Comparison of ENCODE assay signal across 24 cellular contexts in the genomic region with DNA sequence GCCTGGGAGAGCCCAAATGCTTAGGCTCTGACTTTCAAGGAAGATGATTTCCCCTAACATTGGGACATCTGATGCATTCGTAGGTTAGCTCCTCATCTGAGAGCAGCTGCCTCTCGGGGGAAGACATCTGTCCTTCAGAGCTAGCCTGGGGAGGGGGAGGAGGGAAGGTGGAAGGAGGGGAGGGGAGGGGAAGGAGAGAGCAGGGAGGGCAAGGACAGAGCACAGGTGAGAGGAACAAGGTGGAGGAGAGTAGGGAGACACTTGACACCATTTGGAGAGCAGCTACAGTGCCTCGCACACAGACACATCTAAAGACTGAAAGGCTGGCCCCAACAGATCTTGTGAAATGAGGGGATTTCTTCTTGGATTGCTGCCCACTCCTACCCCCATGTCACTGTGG.
"Had no signal": no experiment of that assay in that cellular context is flagged by ENCODE, and none has a peak within 500 bp of the region (broad histone marks: within the 10 kb centered on the region; RNA-seq: fewer than 3 reads in every experiment).

No MANE protein-coding gene starts in this region.

- H3K4me1 ChIP-seq: colonic mucosa, esophagus muscularis mucosa, heart right ventricle, psoas muscle, sigmoid colon, testis, tibial artery had no signal

- H3K9me3 ChIP-seq: colonic mucosa, esophagus muscularis mucosa, heart right ventricle, ovary, psoas muscle, sigmoid colon, testis, tibial artery had no signal

- DNase-seq: colonic mucosa; effector CD8-positive, alpha-beta T cell; foreskin melanocyte; glutamatergic neuron; heart right ventricle; hippocampal formation; kidney; occipital lobe; ovary; psoas muscle; sigmoid colon; stimulated activated CD4-positive, alpha-beta T cell treated with anti-CD3 and anti-CD28 coated beads, Interleukin-4, amount 100 ng/mL, for 4 hours; stimulated activated naive CD8-positive, alpha-beta T cell treated with anti-CD3 and anti-CD28 coated beads, Interleukin-15, Interleukin-2, amounts not matched to agents 100 U/mL and 50 U/mL, for 24 hours; substantia nigra; testis; tibial artery had no signal

- H3K36me3 ChIP-seq: colonic mucosa, esophagus muscularis mucosa, heart right ventricle, ovary, sigmoid colon, tibial artery had no signal

- H3K27ac ChIP-seq: colonic mucosa, esophagus muscularis mucosa, heart right ventricle, ovary, psoas muscle, sigmoid colon, testis, tibial artery had no signal

- ATAC-seq: heart right ventricle; left lobe of liver; naive thymus-derived CD4-positive, alpha-beta T cell; psoas muscle; right cardiac atrium; stimulated activated memory B cell treated with anti-CD40 and anti-IgM and Interleukin-4, amounts not matched to agents 10 μg/mL and 1 μg/mL and 100 μg/mL, for 72 hours; stimulated activated naive CD8-positive, alpha-beta T cell treated with anti-CD3 and anti-CD28 coated beads, Interleukin-15, Interleukin-2, amounts not matched to agents 100 U/mL and 50 U/mL, for 24 hours had no signal

- H3K4me3 ChIP-seq: colonic mucosa, esophagus muscularis mucosa, heart right ventricle, lung, ovary, psoas muscle, sigmoid colon, testis, tibial artery had no signal

- FAIRE-seq: endothelial cell of umbilical vein, kidney, urothelium cell line had no signal

- H3K27me3 ChIP-seq: colonic mucosa, esophagus muscularis mucosa, heart right ventricle, ovary, sigmoid colon, testis, tibial artery had no signal
